10 cellular contexts compared by ENCODE assay signal in the genomic region with DNA sequence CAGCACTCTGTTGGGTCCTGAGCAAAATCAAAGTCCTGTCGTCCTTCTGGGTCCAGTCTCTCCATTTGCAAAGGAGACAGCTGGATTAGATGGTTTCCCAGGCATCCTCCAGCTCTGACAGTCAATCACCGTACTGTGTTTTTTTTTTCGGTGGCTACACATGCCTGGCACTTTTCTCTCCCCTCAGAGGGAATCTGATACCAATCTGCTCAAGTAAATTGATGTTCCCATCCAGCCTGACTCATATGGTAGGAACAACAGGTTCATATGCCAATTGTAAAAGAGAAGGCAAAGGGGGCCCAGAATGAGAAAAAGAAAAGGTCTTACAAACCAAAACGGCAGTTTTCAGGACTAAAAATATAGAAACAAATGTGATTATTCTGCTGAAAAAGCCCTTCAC. TPM values are rescaled to one million over a fixed set of nuclear protein-coding genes. Genes with fewer than 3 reads are reported as not detected.
DNase-seq lines count a peak whose midpoint lies in the region; ATAC-seq and TF ChIP-seq lines count a peak whose summit lies in the region.
"Had no signal": no experiment of that assay in that cellular context is flagged by ENCODE, and none has a peak within 500 bp of the region (broad histone marks: within the 10 kb centered on the region; RNA-seq: fewer than 3 reads in every experiment).

No MANE protein-coding gene starts in this region.

- intact Hi-C loops in body of pancreas (cut with DNase I) = no loop called here

- 35 to 37% methylated on average over 4 of the region's 4 CpGs for WGBS in body of pancreas, 2 donors

- TF ChIP-seq POLR2A in Peyer's patch (IDR thresholded peaks at IDR 0.05) (no peak), body of pancreas (IDR thresholded peaks at IDR 0.05) (no peak)

- H3K4me1 ChIP-seq in Peyer's patch (peaks cover 0 to 25% (median 4%) of the 10 kb centered on the region in 4 donors), body of pancreas (peaks cover 27% of the 10 kb centered on the region)

- no peaks in the 10 kb centered on the region for H3K9me3 ChIP-seq in Peyer's patch
- no peaks in the 10 kb centered on the region for H3K9me3 ChIP-seq in body of pancreas

- peak overlapping the region; percentile 86 for H3K4me3 ChIP-seq in GM12865 (ENCODE audit: low read depth, low read length)
- peak overlapping the region in 2 of 4 donors; percentile 82 to 83 for H3K4me3 ChIP-seq in Peyer's patch
- peak overlapping the region; percentile 73 for H3K4me3 ChIP-seq in skeletal muscle cell (ENCODE audit: low read depth, low read length)
- H3K4me3 ChIP-seq in body of pancreas = no peak overlapping the region

- H3K36me3 ChIP-seq in Peyer's patch (no peaks in the 10 kb centered on the region), body of pancreas (replicated peaks in 1 of 2; ENCODE audit: insufficient read depth in 1 of 2, low read depth in 2 of 2) (no peaks in the 10 kb centered on the region)

- no peak for ATAC-seq in GM19035 (IDR thresholded peaks at IDR 0.05; ENCODE audit: unreplicated experiment)
- ATAC-seq in body of pancreas = no peak

- TF ChIP-seq CTCF in GM12865 (IDR thresholded peaks at IDR 0.05; ENCODE audit: insufficient read depth, low read depth, low read length, missing control alignments) = no peak
- TF ChIP-seq CTCF in Peyer's patch (IDR thresholded peaks at IDR 0.05) = no peak
- no peak for TF ChIP-seq CTCF in body of pancreas (IDR thresholded peaks at IDR 0.05)

- peak overlapping the region; percentile 80 to 95 (median 86) for H3K27ac ChIP-seq in Peyer's patch
- peak overlapping the region in 2 of 4 donors; percentile 75 to 83 for H3K27ac ChIP-seq in body of pancreas

- no peaks in the 10 kb centered on the region for H3K27me3 ChIP-seq in Peyer's patch
- no peaks in the 10 kb centered on the region for H3K27me3 ChIP-seq in body of pancreas

- DNase-seq in GM12865 (ENCODE audit: low read depth) (no peak), Peyer's patch (no peak), fibroblast of peridontal ligament (ENCODE audit: extremely low read depth) (peak; percentile 68), skeletal muscle cell (ENCODE audit: low read depth) (peak; percentile 44), activated gamma-delta T cell treated with Interleukin-2 at 50 U/mL for 16 hours (no peak), body of pancreas (no peak), NCI-H2196 treated with DMSO at 0.1 percent for 48 hours (lab: John Stamatoyannopoulos, UW; ENCODE audit: unreplicated experiment) (no peak)
- DNase-seq: activated CD4-positive, alpha-beta T cell treated with anti-CD3 and anti-CD28 coated beads for 48 hours; KG1 had no signal

RNA-seq across cellular contexts. Expression of gene FBXO10, which starts 1.2 kb away (rescaled TPM):
- 10 to 100 TPM in 1 of 4 donors, 1 to 10 TPM in 3; 1.6 to 12.4 (median 4.2) TPM for total RNA-seq in Peyer's patch
- 10 to 100 TPM; 13.2 to 15.3 TPM for total RNA-seq in body of pancreas

RNA-seq across cellular contexts. Expression of gene TOMM5, which starts 17.4 kb away (rescaled TPM):
- 100 to 1,000 TPM in 2 of 4 donors, 10 to 100 TPM in 2; 26.9 to 116 (median 77.0) TPM for total RNA-seq in Peyer's patch
- 10 to 100 TPM; 37.6 to 48.8 TPM for total RNA-seq in body of pancreas

Comparison
In these comparisons a context has a peak if more than half of its experiments do, and no peak if none do; other contexts are left out.
1. DNase-seq: peak in fibroblast of peridontal ligament (single experiment) and skeletal muscle cell (single experiment); none in GM12865 (single experiment), Peyer's patch (0 of 3), activated gamma-delta T cell treated with Interleukin-2 at 50 U/mL for 16 hours (single experiment), body of pancreas (0 of 4) and NCI-H2196 treated with DMSO at 0.1 percent for 48 hours (single experiment).
2. H3K4me3 ChIP-seq: peak in GM12865 (single experiment) and skeletal muscle cell (single experiment); none in body of pancreas (0 of 2).